ENCODE assay signal across 32 cellular contexts in the genomic region with DNA sequence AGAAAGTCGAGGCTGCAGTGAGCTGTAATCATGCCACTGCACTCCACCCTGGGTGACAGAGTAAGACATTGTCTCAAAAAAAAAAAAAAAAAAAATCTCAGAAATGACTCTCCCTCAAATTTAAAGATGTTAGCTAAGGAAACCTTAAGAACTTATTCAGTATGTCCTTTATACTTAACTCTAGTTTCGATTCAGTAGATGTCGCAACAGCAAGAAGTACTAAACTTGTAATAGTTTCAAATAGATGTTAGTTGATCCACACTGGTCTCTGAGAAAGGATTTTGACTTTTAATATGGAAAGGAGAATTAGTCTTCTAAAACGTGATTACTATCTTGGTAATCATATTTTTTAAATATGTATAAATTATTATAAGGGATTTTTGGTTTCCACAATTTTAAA. TPM values are rescaled to one million over a fixed set of nuclear protein-coding genes. Genes with fewer than 3 reads are reported as not detected.
"Had no signal": no experiment of that assay in that cellular context is flagged by ENCODE, and none has a peak within 500 bp of the region (broad histone marks: within the 10 kb centered on the region; RNA-seq: fewer than 3 reads in every experiment).

No MANE protein-coding gene starts in this region.

- H3K27me3 ChIP-seq: colonic mucosa, right atrium auricular region, sigmoid colon, testis, upper lobe of left lung had no signal

- FAIRE-seq: kidney, urothelium cell line had no signal

- DNase-seq: colonic mucosa; effector CD8-positive, alpha-beta T cell; endodermal cell; foreskin keratinocyte; heart left ventricle; kidney; mucosa of descending colon; naive B cell; sigmoid colon; stimulated activated CD4-positive, alpha-beta T cell treated with anti-CD3 and anti-CD28 coated beads, Interleukin-2, amount 100 ng/mL, for 24 hours; stimulated activated CD4-positive, alpha-beta T cell treated with anti-CD3 and anti-CD28 coated beads, Interleukin-4, amount 100 ng/mL, for 24 hours; stimulated activated naive CD8-positive, alpha-beta T cell treated with anti-CD3 and anti-CD28 coated beads, Interleukin-15, Interleukin-2, amounts not matched to agents 100 U/mL and 50 U/mL, for 24 hours; substantia nigra; testis; upper lobe of left lung had no signal

- H3K9me3 Mint-ChIP-seq: dendritic cell treated with granulocyte-macrophage colony-stimulating factor and Interleukin-4, amounts not matched to agents 40 ng/mL and 50 ng/mL, for 4 days; endodermal cell; memory B cell; mesothelial cell of epicardium; naive B cell; natural killer cell treated with Interleukin-12 subunit alpha and Interleukin-12 subunit beta and Interleukin-15 and Interleukin-18, amount 100 ng/mL, for 72 hours; neural crest cell; stimulated activated effector memory CD8-positive, alpha-beta T cell treated with anti-CD3 and anti-CD28 coated beads, Interleukin-12 subunit alpha, Interleukin-12 subunit beta, amount 100 ng/mL, for 72 hours had no signal

- H3K36me3 Mint-ChIP-seq: memory B cell; mesothelial cell of epicardium; naive B cell; stimulated activated effector memory CD8-positive, alpha-beta T cell treated with anti-CD3 and anti-CD28 coated beads, Interleukin-12 subunit alpha, Interleukin-12 subunit beta, amount 100 ng/mL, for 72 hours had no signal

- H3K4me1 ChIP-seq: colonic mucosa, foreskin keratinocyte, gastroesophageal sphincter, heart left ventricle, prostate gland, right atrium auricular region, sigmoid colon, testis, tibial nerve, upper lobe of left lung had no signal

- H3K27ac Mint-ChIP-seq: dendritic cell treated with granulocyte-macrophage colony-stimulating factor and Interleukin-4, amounts not matched to agents 40 ng/mL and 50 ng/mL, for 4 days; endodermal cell; memory B cell; mesothelial cell of epicardium; naive B cell; natural killer cell treated with Interleukin-12 subunit alpha and Interleukin-12 subunit beta and Interleukin-15 and Interleukin-18, amount 100 ng/mL, for 72 hours; stimulated activated effector memory CD8-positive, alpha-beta T cell treated with anti-CD3 and anti-CD28 coated beads, Interleukin-12 subunit alpha, Interleukin-12 subunit beta, amount 100 ng/mL, for 72 hours had no signal

- H3K4me1 Mint-ChIP-seq: memory B cell; naive B cell; stimulated activated effector memory CD8-positive, alpha-beta T cell treated with anti-CD3 and anti-CD28 coated beads, Interleukin-12 subunit alpha, Interleukin-12 subunit beta, amount 100 ng/mL, for 72 hours had no signal

- H3K4me3 Mint-ChIP-seq: dendritic cell treated with granulocyte-macrophage colony-stimulating factor and Interleukin-4, amounts not matched to agents 40 ng/mL and 50 ng/mL, for 4 days; endodermal cell; memory B cell; mesothelial cell of epicardium; naive B cell; natural killer cell treated with Interleukin-12 subunit alpha and Interleukin-12 subunit beta and Interleukin-15 and Interleukin-18, amount 100 ng/mL, for 72 hours; neural crest cell; stimulated activated effector memory CD8-positive, alpha-beta T cell treated with anti-CD3 and anti-CD28 coated beads, Interleukin-12 subunit alpha, Interleukin-12 subunit beta, amount 100 ng/mL, for 72 hours had no signal

- H3K27ac ChIP-seq: colonic mucosa, epithelial cell of prostate, foreskin keratinocyte, gastroesophageal sphincter, heart left ventricle, hepatocyte, prostate gland, right atrium auricular region, sigmoid colon, testis, tibial nerve, upper lobe of left lung had no signal

- H3K4me3 ChIP-seq: colonic mucosa, gastroesophageal sphincter, heart left ventricle, hepatocyte, lung, mucosa of descending colon, prostate gland, right atrium auricular region, sigmoid colon, testis, tibial nerve, upper lobe of left lung had no signal

- H3K36me3 ChIP-seq: colonic mucosa, gastroesophageal sphincter, heart left ventricle, prostate gland, right atrium auricular region, sigmoid colon, tibial nerve, upper lobe of left lung had no signal

- ATAC-seq: esophagus mucosa; foreskin keratinocyte; gastroesophageal sphincter; heart left ventricle; left lobe of liver; mucosa of descending colon; natural killer cell treated with Interleukin-12 subunit alpha and Interleukin-12 subunit beta and Interleukin-15 and Interleukin-18, amount 100 ng/mL, for 72 hours; stimulated activated effector memory CD8-positive, alpha-beta T cell treated with anti-CD3 and anti-CD28 coated beads, Interleukin-12 subunit alpha, Interleukin-12 subunit beta, amount 100 ng/mL, for 72 hours; stimulated activated naive CD8-positive, alpha-beta T cell treated with anti-CD3 and anti-CD28 coated beads, Interleukin-15, Interleukin-2, amounts not matched to agents 100 U/mL and 50 U/mL, for 24 hours had no signal

- H3K9me3 ChIP-seq: colonic mucosa, gastroesophageal sphincter, heart left ventricle, mucosa of descending colon, prostate gland, right atrium auricular region, sigmoid colon, testis, tibial nerve, upper lobe of left lung had no signal

RNA-seq across cellular contexts. Expression of a gene that starts 29.6 kb away (rescaled TPM):
- total RNA-seq: esophagus mucosa; kidney; left lobe of liver; liver; lung; natural killer cell treated with Interleukin-12 subunit alpha and Interleukin-12 subunit beta and Interleukin-15 and Interleukin-18, amount 100 ng/mL, for 72 hours; right atrium auricular region had no signal
- polyA plus RNA-seq: heart left ventricle, liver, lung had no signal
